In genomic region chr22:24067587-24068376, GRCh38 we compare ENCODE assay signal across 12 cellular contexts. TPM values are rescaled to one million over a fixed set of nuclear protein-coding genes. Genes with fewer than 3 reads are reported as not detected.
A peak's percentile ranks its signal among the peaks of the same experiment; 100 is the strongest.
DNase-seq lines count a peak whose midpoint lies in the region; ATAC-seq and TF ChIP-seq lines count a peak whose summit lies in the region.
"Had no signal": no experiment of that assay in that cellular context is flagged by ENCODE, and none has a peak within 500 bp of the region (broad histone marks: within the 10 kb centered on the region; RNA-seq: fewer than 3 reads in every experiment).

No MANE protein-coding gene starts in this region.

- no peak for ATAC-seq in naive thymus-derived CD8-positive, alpha-beta T cell
- ATAC-seq in HG03457 (IDR thresholded peaks at IDR 0.05; ENCODE audit: unreplicated experiment) = no peak
- ATAC-seq in sciatic nerve = no peak
- no peak for ATAC-seq in activated CD8-positive, alpha-beta T cell treated with anti-CD3 and anti-CD28 coated beads for 36 hours

- CTCF ChIA-PET in CD4-positive, alpha-beta memory T cell (lab: Charles Lee; ENCODE audit: partially characterized antibody) = interaction anchor here (1.2 kb wide), 1 partner anchor 89 kb away, joined by 3 read pairs; no protein-coding TSS in a partner anchor
- CTCF ChIA-PET in activated CD8-positive, alpha-beta T cell treated with anti-CD3 and anti-CD28 coated beads for 36 hours (lab: Charles Lee) = no interaction called here

- no peaks in the 10 kb centered on the region for H3K27me3 Mint-ChIP-seq in CD4-positive, alpha-beta memory T cell
- H3K27me3 Mint-ChIP-seq in activated T-helper 1 cell treated with anti-CD3 and anti-CD28 coated beads, Interleukin-12 subunit alpha, Interleukin-12 subunit beta, Interleukin-2, Interleukin-4 antibody, amounts not matched to agents 30 ng/mL and 10 ng/mL and 1 ng/mL, durations not matched to agents 14 hours and 24 hours and 36 hours (ENCODE audit: insufficient read depth) = no peaks in the 10 kb centered on the region
- no peaks in the 10 kb centered on the region for H3K27me3 Mint-ChIP-seq in naive thymus-derived CD8-positive, alpha-beta T cell
- H3K27me3 Mint-ChIP-seq in activated CD8-positive, alpha-beta T cell treated with anti-CD3 and anti-CD28 coated beads for 36 hours = no peaks in the 10 kb centered on the region

- peak; percentile 20; the same call in 1 of the 2 replicates for TF ChIP-seq CTCF in LNCaP clone FGC (IDR thresholded peaks at IDR 0.05; ENCODE audit: control insufficient read depth, extremely low read depth, insufficient read depth)
- TF ChIP-seq CTCF in activated CD8-positive, alpha-beta T cell treated with anti-CD3 and anti-CD28 coated beads for 36 hours (IDR thresholded peaks at IDR 0.05) = no peak

- no peak overlapping the region for H3K27ac ChIP-seq in CD4-positive, alpha-beta memory T cell (ENCODE audit: low read depth, low read length)
- H3K27ac ChIP-seq: ascending aorta had no signal

- H3K27ac Mint-ChIP-seq in CD4-positive, alpha-beta memory T cell = peak overlapping the region in 4 of 7 donors; percentile 15 to 79 (median 20)
- peak overlapping the region; percentile 4 for H3K27ac Mint-ChIP-seq in activated T-helper 1 cell treated with anti-CD3 and anti-CD28 coated beads, Interleukin-12 subunit alpha, Interleukin-12 subunit beta, Interleukin-2, Interleukin-4 antibody, amounts not matched to agents 30 ng/mL and 10 ng/mL and 1 ng/mL, durations not matched to agents 14 hours and 24 hours and 36 hours
- H3K27ac Mint-ChIP-seq in naive thymus-derived CD8-positive, alpha-beta T cell = peak overlapping the region; percentile 49 to 86 (median 76)
- H3K27ac Mint-ChIP-seq in activated CD8-positive, alpha-beta T cell treated with anti-CD3 and anti-CD28 coated beads for 36 hours = no peak overlapping the region
- H3K27ac Mint-ChIP-seq: HFFc6 had no signal

- H3K4me3 Mint-ChIP-seq in CD4-positive, alpha-beta memory T cell = no peak overlapping the region
- no peak overlapping the region for H3K4me3 Mint-ChIP-seq in activated T-helper 1 cell treated with anti-CD3 and anti-CD28 coated beads, Interleukin-12 subunit alpha, Interleukin-12 subunit beta, Interleukin-2, Interleukin-4 antibody, amounts not matched to agents 30 ng/mL and 10 ng/mL and 1 ng/mL, durations not matched to agents 14 hours and 24 hours and 36 hours
- peak overlapping the region in 3 of 10 donors; percentile 4 to 16 (median 14) for H3K4me3 Mint-ChIP-seq in naive thymus-derived CD8-positive, alpha-beta T cell
- H3K4me3 Mint-ChIP-seq in activated CD8-positive, alpha-beta T cell treated with anti-CD3 and anti-CD28 coated beads for 36 hours = no peak overlapping the region
- H3K4me3 Mint-ChIP-seq: HFFc6 had no signal

- H3K36me3 Mint-ChIP-seq in CD4-positive, alpha-beta memory T cell = peaks cover 52 to 80% of the 10 kb centered on the region in 2 donors
- H3K36me3 Mint-ChIP-seq in activated T-helper 1 cell treated with anti-CD3 and anti-CD28 coated beads, Interleukin-12 subunit alpha, Interleukin-12 subunit beta, Interleukin-2, Interleukin-4 antibody, amounts not matched to agents 30 ng/mL and 10 ng/mL and 1 ng/mL, durations not matched to agents 14 hours and 24 hours and 36 hours (ENCODE audit: low read depth) = peaks cover 49% of the 10 kb centered on the region
- peaks cover 0 to 82% (median 35%) of the 10 kb centered on the region in 3 donors for H3K36me3 Mint-ChIP-seq in naive thymus-derived CD8-positive, alpha-beta T cell
- peaks cover 50% of the 10 kb centered on the region for H3K36me3 Mint-ChIP-seq in activated CD8-positive, alpha-beta T cell treated with anti-CD3 and anti-CD28 coated beads for 36 hours (ENCODE audit: low read depth)

- no peak for DNase-seq in CD4-positive, alpha-beta memory T cell
- peak; percentile 81 for DNase-seq in LNCaP clone FGC (ENCODE audit: low read depth)
- no peak for DNase-seq in activated T-helper 1 cell treated with anti-CD3 and anti-CD28 coated beads, Interleukin-12 subunit alpha, Interleukin-12 subunit beta, Interleukin-2, Interleukin-4 antibody, amounts not matched to agents 30 ng/mL and 10 ng/mL and 1 ng/mL, durations not matched to agents 14 hours and 24 hours and 36 hours (ENCODE audit: low spot score)
- DNase-seq in naive thymus-derived CD8-positive, alpha-beta T cell = no peak
- DNase-seq in sciatic nerve (ENCODE audit: low spot score) = no peak
- no peak for DNase-seq in dedifferentiated amniotic fluid mesenchymal stem cell (ENCODE audit: extremely low spot score)
- DNase-seq in activated CD8-positive, alpha-beta T cell treated with anti-CD3 and anti-CD28 coated beads for 36 hours = no peak
- DNase-seq: erythroblast, HFFc6 had no signal

- peaks cover 0 to 3% (median 0%) of the 10 kb centered on the region in 8 donors for H3K9me3 Mint-ChIP-seq in CD4-positive, alpha-beta memory T cell
- H3K9me3 Mint-ChIP-seq in activated T-helper 1 cell treated with anti-CD3 and anti-CD28 coated beads, Interleukin-12 subunit alpha, Interleukin-12 subunit beta, Interleukin-2, Interleukin-4 antibody, amounts not matched to agents 30 ng/mL and 10 ng/mL and 1 ng/mL, durations not matched to agents 14 hours and 24 hours and 36 hours = no peaks in the 10 kb centered on the region
- no peaks in the 10 kb centered on the region for H3K9me3 Mint-ChIP-seq in naive thymus-derived CD8-positive, alpha-beta T cell
- no peaks in the 10 kb centered on the region for H3K9me3 Mint-ChIP-seq in activated CD8-positive, alpha-beta T cell treated with anti-CD3 and anti-CD28 coated beads for 36 hours
- H3K9me3 Mint-ChIP-seq: HFFc6 had no signal

- peaks cover 0 to 6% (median 1%) of the 10 kb centered on the region in 4 donors for H3K4me1 Mint-ChIP-seq in CD4-positive, alpha-beta memory T cell
- H3K4me1 Mint-ChIP-seq in activated T-helper 1 cell treated with anti-CD3 and anti-CD28 coated beads, Interleukin-12 subunit alpha, Interleukin-12 subunit beta, Interleukin-2, Interleukin-4 antibody, amounts not matched to agents 30 ng/mL and 10 ng/mL and 1 ng/mL, durations not matched to agents 14 hours and 24 hours and 36 hours (ENCODE audit: low read depth) = no peaks in the 10 kb centered on the region
- peaks cover 26 to 45% (median 35%) of the 10 kb centered on the region in 4 donors for H3K4me1 Mint-ChIP-seq in naive thymus-derived CD8-positive, alpha-beta T cell
- H3K4me1 Mint-ChIP-seq in activated CD8-positive, alpha-beta T cell treated with anti-CD3 and anti-CD28 coated beads for 36 hours (ENCODE audit: low read depth) = peaks cover 23% of the 10 kb centered on the region

- no peaks in the 10 kb centered on the region for H3K27me3 ChIP-seq in CD4-positive, alpha-beta memory T cell (ENCODE audit: insufficient read depth, low read length)
- H3K27me3 ChIP-seq: ascending aorta had no signal

- intact Hi-C loops in CD4-positive, alpha-beta memory T cell (cut with micrococcal nuclease) = no loop called here
- intact Hi-C loops in activated T-helper 1 cell treated with anti-CD3 and anti-CD28 coated beads, Interleukin-12 subunit alpha, Interleukin-12 subunit beta, Interleukin-2, Interleukin-4 antibody, amounts not matched to agents 30 ng/mL and 10 ng/mL and 1 ng/mL, durations not matched to agents 14 hours and 24 hours and 36 hours (cut with micrococcal nuclease) = no loop called here
- intact Hi-C loops in sciatic nerve (cut with DNase I) = no loop called here
- intact Hi-C loops in activated CD8-positive, alpha-beta T cell treated with anti-CD3 and anti-CD28 coated beads for 36 hours (cut with micrococcal nuclease) = loop anchor here (10.0 kb wide), 1 partner anchor 57 kb away; no protein-coding TSS in a partner anchor

- H3K9me3 ChIP-seq in CD4-positive, alpha-beta memory T cell (ENCODE audit: control insufficient read depth in 1 of 2, low read length in 2 of 2) = no peaks in the 10 kb centered on the region
- H3K9me3 ChIP-seq: ascending aorta had no signal

- H3K4me3 ChIP-seq in CD4-positive, alpha-beta memory T cell (ENCODE audit: low read length in 2 of 2) = no peak overlapping the region
- H3K4me3 ChIP-seq in LNCaP clone FGC (ENCODE audit: low read depth, low read length) = no peak overlapping the region
- H3K4me3 ChIP-seq: ascending aorta, smooth muscle cell had no signal

- POLR2A ChIA-PET in CD4-positive, alpha-beta memory T cell (lab: Charles Lee; ENCODE audit: partially characterized antibody) = no interaction called here
- POLR2A ChIA-PET in naive thymus-derived CD8-positive, alpha-beta T cell (lab: Charles Lee) = no interaction called here
- POLR2A ChIA-PET in activated CD8-positive, alpha-beta T cell treated with anti-CD3 and anti-CD28 coated beads for 36 hours (lab: Charles Lee) = interaction anchor here (0.5 kb wide), 1 partner anchor 155 kb away, joined by 5 read pairs; no protein-coding TSS in a partner anchor

- no peaks in the 10 kb centered on the region for H3K4me1 ChIP-seq in CD4-positive, alpha-beta memory T cell (ENCODE audit: insufficient read depth, low read length)
- H3K4me1 ChIP-seq: ascending aorta had no signal

- H3K36me3 ChIP-seq in CD4-positive, alpha-beta memory T cell (ENCODE audit: insufficient read depth, low read length) = peaks cover 57% of the 10 kb centered on the region

RNA-seq across cellular contexts. Expression of gene CABIN1, which starts 56.7 kb away (rescaled TPM):
- total RNA-seq in CD4-positive, alpha-beta memory T cell = 100 to 1,000 TPM; 114 to 117 TPM
- 10 to 100 TPM in 1 of 2 donors, 1 to 10 TPM in 1; 2.2 to 14.8 TPM for polyA plus RNA-seq in CD4-positive, alpha-beta memory T cell
- 97.6 and 98.1 TPM in 2 replicates for total RNA-seq in activated T-helper 1 cell treated with anti-CD3 and anti-CD28 coated beads, Interleukin-12 subunit alpha, Interleukin-12 subunit beta, Interleukin-2, Interleukin-4 antibody, amounts not matched to agents 30 ng/mL and 10 ng/mL and 1 ng/mL, durations not matched to agents 14 hours and 24 hours and 36 hours
- total RNA-seq in naive thymus-derived CD8-positive, alpha-beta T cell = 100 to 1,000 TPM; 162 to 164 TPM
- polyA plus RNA-seq in naive thymus-derived CD8-positive, alpha-beta T cell = 10 to 100 TPM in 2 of 3 donors, 1 to 10 TPM in 1; 7.1 to 19.1 (median 12.5) TPM
- 67.2 TPM for total RNA-seq in sciatic nerve
- total RNA-seq in activated CD8-positive, alpha-beta T cell treated with anti-CD3 and anti-CD28 coated beads for 36 hours = 100 to 1,000 TPM; 118 to 125 TPM
